24 cellular contexts compared by ENCODE assay signal in genomic region chr3:192885374-192885773, GRCh38. TPM values are rescaled to one million over a fixed set of nuclear protein-coding genes. Genes with fewer than 3 reads are reported as not detected.
DNase-seq lines count a peak whose midpoint lies in the region; ATAC-seq and TF ChIP-seq lines count a peak whose summit lies in the region.
"Had no signal": no experiment of that assay in that cellular context is flagged by ENCODE, and none has a peak within 500 bp of the region (broad histone marks: within the 10 kb centered on the region; RNA-seq: fewer than 3 reads in every experiment).

No MANE protein-coding gene starts in this region.

- H3K4me1 ChIP-seq in foreskin keratinocyte (peaks cover 64% of the 10 kb centered on the region), right cardiac atrium (ENCODE audit: control insufficient read depth, insufficient read depth, low read length) (peaks cover 3% of the 10 kb centered on the region)
- H3K4me1 ChIP-seq: prostate gland had no signal

- intact Hi-C loops in right cardiac atrium (cut with DNase I): no loop called here

- no peaks in the 10 kb centered on the region for H3K9me3 ChIP-seq in right cardiac atrium (ENCODE audit: control insufficient read depth, low read length)
- H3K9me3 ChIP-seq: ascending aorta, prostate gland, SJCRH30, uterus had no signal

- no peak overlapping the region for H3K4me3 Mint-ChIP-seq in activated naive CD4-positive, alpha-beta T cell treated with anti-CD3 and anti-CD28 coated beads, Interleukin-2, amount 10 ng/mL, durations not matched to agents 7 days and 5 days
- peak overlapping the region; percentile 14 for H3K4me3 Mint-ChIP-seq in type B pancreatic cell
- H3K4me3 Mint-ChIP-seq: activated naive CD4-positive, alpha-beta T cell treated with anti-CD3 and anti-CD28 coated beads, Interleukin-2, amount 50 U/mL, for 24 hours; CD14-positive monocyte; T-helper 17 cell had no signal

- no peak for TF ChIP-seq CTCF in RWPE1 (conservative IDR thresholded peaks at IDR 0.05; ENCODE audit: low read depth)
- TF ChIP-seq CTCF in foreskin keratinocyte (conservative IDR thresholded peaks at IDR 0.05): no peak
- no peak for TF ChIP-seq CTCF in type B pancreatic cell (conservative IDR thresholded peaks at IDR 0.05)

- POLR2A ChIA-PET in RWPE1 (lab: Yijun Ruan, JAX; ENCODE audit: low non-redundant PET): no interaction called here

- H3K4me3 ChIP-seq in right cardiac atrium (ENCODE audit: low read length): no peak overlapping the region
- H3K4me3 ChIP-seq: ascending aorta, PC-9, prostate gland, SJCRH30, uterus had no signal

- H3K27ac ChIP-seq in RWPE1 (peak overlapping the region; percentile 44; the same call in 1 of the 2 replicates), foreskin keratinocyte (peak overlapping the region; percentile 70), right cardiac atrium (ENCODE audit: low read length) (no peak overlapping the region)
- H3K27ac ChIP-seq: ascending aorta, PC-9, prostate gland, SJCRH30, uterus had no signal

- H3K27ac Mint-ChIP-seq in activated naive CD4-positive, alpha-beta T cell treated with anti-CD3 and anti-CD28 coated beads, Interleukin-2, amount 10 ng/mL, durations not matched to agents 7 days and 5 days: peak overlapping the region; percentile 49
- H3K27ac Mint-ChIP-seq in activated naive CD4-positive, alpha-beta T cell treated with anti-CD3 and anti-CD28 coated beads, Interleukin-2, amount 50 U/mL, for 72 hours: no peak overlapping the region
- H3K27ac Mint-ChIP-seq in type B pancreatic cell: peak overlapping the region; percentile 52
- H3K27ac Mint-ChIP-seq: activated naive CD4-positive, alpha-beta T cell treated with anti-CD3 and anti-CD28 coated beads, Interleukin-2, amount 50 U/mL, for 24 hours had no signal

- DNase-seq in activated naive CD4-positive, alpha-beta T cell treated with anti-CD3 and anti-CD28 coated beads, Interleukin-2, amount 10 ng/mL, durations not matched to agents 7 days and 5 days: no peak
- no peak for DNase-seq in activated naive CD4-positive, alpha-beta T cell treated with anti-CD3 and anti-CD28 coated beads, Interleukin-2, amount 50 U/mL, for 72 hours (ENCODE audit: low spot score in 2 of 2)
- DNase-seq in RWPE1 (ENCODE audit: low spot score) (no peak), foreskin keratinocyte (no peak), type B pancreatic cell (ENCODE audit: extremely low spot score, unreplicated experiment) (no peak), mucosa of gallbladder (ENCODE audit: low spot score) (no peak), right cardiac atrium (no peak)
- DNase-seq: activated CD4-positive, alpha-beta T cell treated with anti-CD3 and anti-CD28 coated beads, Interleukin-2, amount 50 U/mL, for 1 hour; DMS 273 treated with DMSO at 0.1 percent for 48 hours; effector CD4-positive, alpha-beta T cell; KBM-7; NCI-H2029; PC-9; SJCRH30; small intestine; stimulated activated CD4-positive, alpha-beta T cell treated with anti-CD3 and anti-CD28 coated beads, Interleukin-2, amount 100 ng/mL, for 48 hours; T-helper 17 cell; uterus had no signal

- peaks cover 50% of the 10 kb centered on the region for H3K4me1 Mint-ChIP-seq in activated naive CD4-positive, alpha-beta T cell treated with anti-CD3 and anti-CD28 coated beads, Interleukin-2, amount 10 ng/mL, durations not matched to agents 7 days and 5 days
- H3K4me1 Mint-ChIP-seq in type B pancreatic cell (ENCODE audit: unreplicated experiment): peaks cover 44% of the 10 kb centered on the region
- H3K4me1 Mint-ChIP-seq: CD14-positive monocyte had no signal

- no peak for ATAC-seq in activated naive CD4-positive, alpha-beta T cell treated with anti-CD3 and anti-CD28 coated beads, Interleukin-2, amount 50 U/mL, for 72 hours
- ATAC-seq in foreskin keratinocyte: no peak
- ATAC-seq in HG03139 (IDR thresholded peaks at IDR 0.05; ENCODE audit: unreplicated experiment): no peak
- no peak for ATAC-seq in right cardiac atrium
- ATAC-seq: esophagus mucosa, T-helper 17 cell had no signal

- no peaks in the 10 kb centered on the region for H3K27me3 Mint-ChIP-seq in activated naive CD4-positive, alpha-beta T cell treated with anti-CD3 and anti-CD28 coated beads, Interleukin-2, amount 10 ng/mL, durations not matched to agents 7 days and 5 days
- no peaks in the 10 kb centered on the region for H3K27me3 Mint-ChIP-seq in type B pancreatic cell
- H3K27me3 Mint-ChIP-seq: activated naive CD4-positive, alpha-beta T cell treated with anti-CD3 and anti-CD28 coated beads, Interleukin-2, amount 50 U/mL, for 24 hours had no signal

- H3K36me3 Mint-ChIP-seq in activated naive CD4-positive, alpha-beta T cell treated with anti-CD3 and anti-CD28 coated beads, Interleukin-2, amount 10 ng/mL, durations not matched to agents 7 days and 5 days: peaks cover 13% of the 10 kb centered on the region
- H3K36me3 Mint-ChIP-seq in activated naive CD4-positive, alpha-beta T cell treated with anti-CD3 and anti-CD28 coated beads, Interleukin-2, amount 50 U/mL, for 72 hours: no peaks in the 10 kb centered on the region
- H3K36me3 Mint-ChIP-seq in type B pancreatic cell: peaks cover 8% of the 10 kb centered on the region
- H3K36me3 Mint-ChIP-seq: activated naive CD4-positive, alpha-beta T cell treated with anti-CD3 and anti-CD28 coated beads, Interleukin-2, amount 50 U/mL, for 24 hours; CD14-positive monocyte had no signal

- H3K27me3 ChIP-seq in foreskin keratinocyte (no peaks in the 10 kb centered on the region), right cardiac atrium (ENCODE audit: control insufficient read depth, insufficient read depth) (no peaks in the 10 kb centered on the region)
- H3K27me3 ChIP-seq: ascending aorta, SJCRH30, uterus had no signal

- WGBS in right cardiac atrium: 17% methylated on average over 3 of the region's 3 CpGs

- H3K9me3 Mint-ChIP-seq in activated naive CD4-positive, alpha-beta T cell treated with anti-CD3 and anti-CD28 coated beads, Interleukin-2, amount 10 ng/mL, durations not matched to agents 7 days and 5 days: no peaks in the 10 kb centered on the region
- H3K9me3 Mint-ChIP-seq in activated naive CD4-positive, alpha-beta T cell treated with anti-CD3 and anti-CD28 coated beads, Interleukin-2, amount 50 U/mL, for 72 hours: no peaks in the 10 kb centered on the region
- peaks cover 4% of the 10 kb centered on the region for H3K9me3 Mint-ChIP-seq in type B pancreatic cell
- H3K9me3 Mint-ChIP-seq: activated naive CD4-positive, alpha-beta T cell treated with anti-CD3 and anti-CD28 coated beads, Interleukin-2, amount 50 U/mL, for 24 hours; CD14-positive monocyte had no signal

- CTCF ChIA-PET in activated naive CD4-positive, alpha-beta T cell treated with anti-CD3 and anti-CD28 coated beads, Interleukin-2, amount 10 ng/mL, durations not matched to agents 7 days and 5 days (lab: Charles Lee): no interaction called here
- CTCF ChIA-PET in RWPE1 (lab: Yijun Ruan, JAX): interaction anchor here (0.6 kb wide), 1 partner anchor 8 kb away, joined by 3 read pairs; no protein-coding TSS in a partner anchor

RNA-seq across cellular contexts. Expression of gene MB21D2, which starts 32.3 kb away (rescaled TPM):
- 1 to 10 TPM; 1.5 to 3.7 TPM for total RNA-seq in activated naive CD4-positive, alpha-beta T cell treated with anti-CD3 and anti-CD28 coated beads, Interleukin-2, amount 50 U/mL, for 72 hours
- total RNA-seq in foreskin keratinocyte: 16.4 and 16.5 TPM in 2 replicates
- polyA plus RNA-seq in foreskin keratinocyte: 6.9 and 8.2 TPM in 2 replicates
- 14.1 and 23.1 TPM in 2 replicates for total RNA-seq in type B pancreatic cell (ENCODE audit: low replicate concordance)
- 8.7 TPM for total RNA-seq in mucosa of gallbladder
- 1 to 10 TPM; 3.1 to 3.9 (median 3.7) TPM for total RNA-seq in right cardiac atrium
- 1.3 TPM for polyA plus RNA-seq in right cardiac atrium

Comparison
In these comparisons a context has a peak if more than half of its experiments do, and no peak if none do; other contexts are left out.
1. H3K27ac Mint-ChIP-seq: peak in activated naive CD4-positive, alpha-beta T cell treated with anti-CD3 and anti-CD28 coated beads, Interleukin-2, amount 10 ng/mL, durations not matched to agents 7 days and 5 days (single experiment) and type B pancreatic cell (single experiment); none in activated naive CD4-positive, alpha-beta T cell treated with anti-CD3 and anti-CD28 coated beads, Interleukin-2, amount 50 U/mL, for 72 hours (0 of 2).